ENCODE assay signal across 9 cellular contexts in genomic region chr22:25487508-25487907, GRCh38.
"Had no signal": no experiment of that assay in that cellular context is flagged by ENCODE, and none has a peak within 500 bp of the region (broad histone marks: within the 10 kb centered on the region; RNA-seq: fewer than 3 reads in every experiment).

No MANE protein-coding gene starts in this region.

- H3K27ac Mint-ChIP-seq: activated CD4-positive, alpha-beta memory T cell treated with anti-CD3 and anti-CD28 coated beads, Interleukin-2, amount 10 ng/mL, durations not matched to agents 7 days and 5 days; activated CD4-positive, alpha-beta T cell treated with anti-CD3 and anti-CD28 coated beads for 36 hours; memory B cell; WTC11 had no signal

- FAIRE-seq: keratinocyte, TTC549 had no signal

- H3K9me3 Mint-ChIP-seq: nephron, WTC11 had no signal

- DNase-seq: activated CD4-positive, alpha-beta memory T cell treated with anti-CD3 and anti-CD28 coated beads, Interleukin-2, amount 10 ng/mL, durations not matched to agents 7 days and 5 days; spleen had no signal

- H3K4me3 Mint-ChIP-seq: activated CD4-positive, alpha-beta memory T cell treated with anti-CD3 and anti-CD28 coated beads, Interleukin-2, amount 10 ng/mL, durations not matched to agents 7 days and 5 days; activated CD4-positive, alpha-beta T cell treated with anti-CD3 and anti-CD28 coated beads for 36 hours; memory B cell; nephron; WTC11 had no signal

- H3K27me3 Mint-ChIP-seq: activated CD4-positive, alpha-beta memory T cell treated with anti-CD3 and anti-CD28 coated beads, Interleukin-2, amount 10 ng/mL, durations not matched to agents 7 days and 5 days; activated CD4-positive, alpha-beta T cell treated with anti-CD3 and anti-CD28 coated beads for 36 hours; activated naive CD8-positive, alpha-beta T cell; memory B cell had no signal

- H3K4me1 Mint-ChIP-seq: WTC11 had no signal

- ATAC-seq: WTC11 had no signal
